ENCODE assay signal across 1 cellular context in genomic region chr9:2856400-2856799, GRCh38.
TF ChIP-seq lines count a peak whose summit lies in the region.

No MANE protein-coding gene starts in this region.

TF ChIP-seq in HepG2, 621 proteins besides CTCF, POLR2A, EP300 and RAD21:
- TF ChIP-seq PHF20 (CRISPR knock-in tag; IDR thresholded peaks at IDR 0.05) (no peak), NFE2L2 (IDR thresholded peaks at IDR 0.05; ENCODE audit: low read length) (peak; percentile 51; the same call in 1 of the 2 replicates)
